In genomic region chr12:69359531-69360347, GRCh38 we compare ENCODE assay signal across 8 cellular contexts. TPM values are rescaled to one million over a fixed set of nuclear protein-coding genes. Genes with fewer than 3 reads are reported as not detected.
DNase-seq lines count a peak whose midpoint lies in the region; ATAC-seq and TF ChIP-seq lines count a peak whose summit lies in the region.

TSS of gene YEATS4 (plus strand) at chr12:69359743. CDS start at chr12:69359973, 230 bp downstream.

- H3K4me3 ChIP-seq in LNCaP clone FGC (ENCODE audit: low read depth, low read length) (peak within 1 kb of the TSS; percentile 72), RWPE2 (ENCODE audit: severe bottlenecking) (peak within 1 kb of the TSS; percentile 83), fibroblast of the aortic adventitia (ENCODE audit: low read depth, low read length) (peak within 1 kb of the TSS; percentile 85)

- peak within 1 kb of the TSS; percentile 92 for H3K4me3 Mint-ChIP-seq in nephron progenitor cell
- peak within 1 kb of the TSS; percentile 89 to 92 for H3K4me3 Mint-ChIP-seq in stimulated activated naive CD8-positive, alpha-beta T cell treated with anti-CD3 and anti-CD28 coated beads, Interleukin-15, amount 100 ng/mL, for 72 hours

- no peaks in the 10 kb centered on the region for H3K27me3 ChIP-seq in RWPE2 (ENCODE audit: insufficient read depth, poor library complexity, severe bottlenecking)

- no peak for TF ChIP-seq CTCF in LNCaP clone FGC (IDR thresholded peaks at IDR 0.05; ENCODE audit: control insufficient read depth, extremely low read depth, insufficient read depth)
- TF ChIP-seq CTCF in RWPE2 (IDR thresholded peaks at IDR 0.05; ENCODE audit: poor library complexity, severe bottlenecking): no peak
- no peak for TF ChIP-seq CTCF in fibroblast of the aortic adventitia (IDR thresholded peaks at IDR 0.05; ENCODE audit: insufficient read depth, low read length)
- no peak for TF ChIP-seq CTCF in nephron progenitor cell (IDR thresholded peaks at IDR 0.05)

- peak within 1 kb of the TSS; percentile 98 for H3K27ac Mint-ChIP-seq in nephron progenitor cell
- peak within 1 kb of the TSS; percentile 97 to 99 for H3K27ac Mint-ChIP-seq in stimulated activated naive CD8-positive, alpha-beta T cell treated with anti-CD3 and anti-CD28 coated beads, Interleukin-15, amount 100 ng/mL, for 72 hours

- H3K27me3 Mint-ChIP-seq in nephron progenitor cell (ENCODE audit: low read depth, poor library complexity): peaks cover under 1% of the 10 kb centered on the region
- H3K27me3 Mint-ChIP-seq in stimulated activated naive CD8-positive, alpha-beta T cell treated with anti-CD3 and anti-CD28 coated beads, Interleukin-15, amount 100 ng/mL, for 72 hours: no peaks in the 10 kb centered on the region

- H3K4me1 ChIP-seq in RWPE2 (ENCODE audit: insufficient read depth, poor library complexity, severe bottlenecking): peaks cover 11% of the 10 kb centered on the region

- H3K4me1 Mint-ChIP-seq in nephron progenitor cell: peaks cover 29% of the 10 kb centered on the region
- H3K4me1 Mint-ChIP-seq in stimulated activated naive CD8-positive, alpha-beta T cell treated with anti-CD3 and anti-CD28 coated beads, Interleukin-15, amount 100 ng/mL, for 72 hours: peaks cover 27% of the 10 kb centered on the region

- peak; percentile 96 for DNase-seq in Daoy (ENCODE audit: low read depth)
- DNase-seq in GOT3 (lab: John Stamatoyannopoulos, UW): peak; percentile 100
- peak; percentile 94 for DNase-seq in LNCaP clone FGC (ENCODE audit: low read depth)
- peak; percentile 78 for DNase-seq in RWPE2 (ENCODE audit: low spot score)
- DNase-seq in activated T-helper 9 cell treated with anti-CD3 and anti-CD28 coated beads, Interleukin-2, amount 50 U/mL, for 16 hours (ENCODE audit: low read depth): peak; percentile 75
- peak; percentile 80 for DNase-seq in fibroblast of the aortic adventitia (ENCODE audit: low read depth)
- peak; percentile 79 for DNase-seq in nephron progenitor cell
- peak; percentile 83 to 95 for DNase-seq in stimulated activated naive CD8-positive, alpha-beta T cell treated with anti-CD3 and anti-CD28 coated beads, Interleukin-15, amount 100 ng/mL, for 72 hours

- no peaks in the 10 kb centered on the region for H3K9me3 Mint-ChIP-seq in nephron progenitor cell
- no peaks in the 10 kb centered on the region for H3K9me3 Mint-ChIP-seq in stimulated activated naive CD8-positive, alpha-beta T cell treated with anti-CD3 and anti-CD28 coated beads, Interleukin-15, amount 100 ng/mL, for 72 hours

- ATAC-seq in RWPE2 (ENCODE audit: low read depth): peak; percentile 88
- ATAC-seq in stimulated activated naive CD8-positive, alpha-beta T cell treated with anti-CD3 and anti-CD28 coated beads, Interleukin-15, amount 100 ng/mL, for 72 hours: peak; percentile 88

- H3K36me3 ChIP-seq in RWPE2 (ENCODE audit: low read depth): peaks cover 35% of the 10 kb centered on the region

- peaks cover 27% of the 10 kb centered on the region for H3K36me3 Mint-ChIP-seq in nephron progenitor cell (ENCODE audit: low read depth)

- H3K9me3 ChIP-seq in RWPE2 (ENCODE audit: severe bottlenecking): no peaks in the 10 kb centered on the region

- peak within 1 kb of the TSS; percentile 79 for H3K27ac ChIP-seq in RWPE2 (ENCODE audit: poor library complexity, severe bottlenecking)

RNA-seq across cellular contexts. Expression of gene YEATS4, which starts in this region (rescaled TPM):
- total RNA-seq in Daoy (2014; rRNA removed; shearing (Covaris generic)): 77.3 and 173 TPM in 2 replicates
- total RNA-seq in fibroblast of the aortic adventitia (ENCODE audit: low replicate concordance): 23.5 and 37.2 TPM in 2 replicates

Comparison
In these comparisons a context has a peak if more than half of its experiments do, and no peak if none do; other contexts are left out.
1. Peak in every context shown above with its lines: DNase-seq, ATAC-seq, H3K4me3 ChIP-seq and H3K27ac ChIP-seq.